Comparison of ENCODE assay signal across 9 cellular contexts in genomic region chr19:49084206-49085019, GRCh38. TPM values are rescaled to one million over a fixed set of nuclear protein-coding genes. Genes with fewer than 3 reads are reported as not detected.
A peak's percentile ranks its signal among the peaks of the same experiment; 100 is the strongest.
DNase-seq lines count a peak whose midpoint lies in the region; ATAC-seq and TF ChIP-seq lines count a peak whose summit lies in the region.
"Had no signal": no experiment of that assay in that cellular context is flagged by ENCODE, and none has a peak within 500 bp of the region (broad histone marks: within the 10 kb centered on the region; RNA-seq: fewer than 3 reads in every experiment).

No MANE protein-coding gene starts in this region.

- no peaks in the 10 kb centered on the region for H3K9me3 ChIP-seq in thoracic aorta

- H3K27ac Mint-ChIP-seq in activated T-cell treated with anti-CD3 and anti-CD28 coated beads, Interleukin-2, amount 50 U/mL, for 24 hours = peak overlapping the region; percentile 98
- peak overlapping the region; percentile 93 for H3K27ac Mint-ChIP-seq in activated naive CD8-positive, alpha-beta T cell treated with anti-CD3 and anti-CD28 coated beads, Interleukin-2, amount 50 U/mL, for 24 hours

- DNase-seq in activated T-cell treated with anti-CD3 and anti-CD28 coated beads, Interleukin-2, amount 50 U/mL, for 24 hours = no peak
- no peak for DNase-seq in activated T-cell treated with anti-CD3 and anti-CD28 coated beads, Interleukin-2, amount 50 U/mL, for 48 hours
- no peak for DNase-seq in activated naive CD8-positive, alpha-beta T cell treated with anti-CD3 and anti-CD28 coated beads, Interleukin-2, amount 50 U/mL, for 24 hours
- DNase-seq in left kidney (ENCODE audit: low read depth, low spot score) (peak; percentile 29), thoracic aorta (ENCODE audit: low spot score) (no peak), NCI-H187 (lab: John Stamatoyannopoulos, UW) (no peak)
- DNase-seq in activated CD4-positive, CD25-positive, alpha-beta regulatory T cell treated with anti-CD3 and anti-CD28 coated beads, Interleukin-2, amount 50 U/mL, for 72 hours = no peak

- H3K4me1 Mint-ChIP-seq in activated T-cell treated with anti-CD3 and anti-CD28 coated beads, Interleukin-2, amount 50 U/mL, for 24 hours (ENCODE audit: low read depth) = peaks cover 28% of the 10 kb centered on the region
- H3K4me1 Mint-ChIP-seq in activated naive CD8-positive, alpha-beta T cell treated with anti-CD3 and anti-CD28 coated beads, Interleukin-2, amount 50 U/mL, for 24 hours = peaks cover 38% of the 10 kb centered on the region

- ATAC-seq in activated naive CD8-positive, alpha-beta T cell treated with anti-CD3 and anti-CD28 coated beads, Interleukin-2, amount 50 U/mL, for 24 hours = no peak
- no peak for ATAC-seq in thoracic aorta (ENCODE audit: insufficient number of reproducible peaks, low FRiP score, low read depth)
- no peak for ATAC-seq in GM21737 (IDR thresholded peaks at IDR 0.05; ENCODE audit: unreplicated experiment)

- H3K9me3 Mint-ChIP-seq in activated T-cell treated with anti-CD3 and anti-CD28 coated beads, Interleukin-2, amount 50 U/mL, for 24 hours = no peaks in the 10 kb centered on the region
- H3K9me3 Mint-ChIP-seq in activated naive CD8-positive, alpha-beta T cell treated with anti-CD3 and anti-CD28 coated beads, Interleukin-2, amount 50 U/mL, for 24 hours = no peaks in the 10 kb centered on the region

- H3K36me3 Mint-ChIP-seq in activated T-cell treated with anti-CD3 and anti-CD28 coated beads, Interleukin-2, amount 50 U/mL, for 24 hours (ENCODE audit: low read depth) = peaks cover 40% of the 10 kb centered on the region
- H3K36me3 Mint-ChIP-seq in activated naive CD8-positive, alpha-beta T cell treated with anti-CD3 and anti-CD28 coated beads, Interleukin-2, amount 50 U/mL, for 24 hours (ENCODE audit: low read depth) = peaks cover 32% of the 10 kb centered on the region

- H3K27me3 Mint-ChIP-seq in activated T-cell treated with anti-CD3 and anti-CD28 coated beads, Interleukin-2, amount 50 U/mL, for 24 hours = no peaks in the 10 kb centered on the region
- peaks cover 5% of the 10 kb centered on the region for H3K27me3 Mint-ChIP-seq in activated naive CD8-positive, alpha-beta T cell treated with anti-CD3 and anti-CD28 coated beads, Interleukin-2, amount 50 U/mL, for 24 hours

- H3K27me3 ChIP-seq in thoracic aorta (replicated peaks; ENCODE audit: insufficient read depth) = no peaks in the 10 kb centered on the region

- peaks cover 11% of the 10 kb centered on the region for H3K36me3 ChIP-seq in thoracic aorta

- H3K4me3 ChIP-seq in thoracic aorta = peak overlapping the region; percentile 88

- peak overlapping the region; percentile 98 for H3K4me3 Mint-ChIP-seq in activated T-cell treated with anti-CD3 and anti-CD28 coated beads, Interleukin-2, amount 50 U/mL, for 24 hours
- H3K4me3 Mint-ChIP-seq in activated naive CD8-positive, alpha-beta T cell treated with anti-CD3 and anti-CD28 coated beads, Interleukin-2, amount 50 U/mL, for 24 hours = peak overlapping the region; percentile 91

- H3K27ac ChIP-seq in thoracic aorta = peak overlapping the region; percentile 69 to 72

- H3K4me1 ChIP-seq in thoracic aorta (ENCODE audit: control insufficient read depth in 1 of 2, low read depth in 2 of 2) = peaks cover 18 to 25% of the 10 kb centered on the region in 2 donors

- TF ChIP-seq CTCF in thoracic aorta (IDR thresholded peaks at IDR 0.05) = no peak

RNA-seq across cellular contexts. Expression of gene SNRNP70, which starts 0.8 kb away (rescaled TPM):
- total RNA-seq in thoracic aorta = 100 to 1,000 TPM; 339 to 438 TPM

RNA-seq across cellular contexts. Expression of gene KCNA7, which starts 11.9 kb away (rescaled TPM):
- not detected for total RNA-seq in thoracic aorta
- total RNA-seq: renal cortical epithelial cell had no signal

RNA-seq across cellular contexts. Expression of gene NTF4, which starts 19.8 kb away (rescaled TPM):
- not detected for total RNA-seq in thoracic aorta

RNA-seq across cellular contexts. Expression of gene CGB7, which starts 26.9 kb away (rescaled TPM):
- total RNA-seq in thoracic aorta = not detected

RNA-seq across cellular contexts. Expression of gene LIN7B, which starts 29.8 kb away (rescaled TPM):
- total RNA-seq in thoracic aorta = 10 to 100 TPM in 1 of 2 donors, not detected in 1; 19.8 TPM
